In the genomic region with DNA sequence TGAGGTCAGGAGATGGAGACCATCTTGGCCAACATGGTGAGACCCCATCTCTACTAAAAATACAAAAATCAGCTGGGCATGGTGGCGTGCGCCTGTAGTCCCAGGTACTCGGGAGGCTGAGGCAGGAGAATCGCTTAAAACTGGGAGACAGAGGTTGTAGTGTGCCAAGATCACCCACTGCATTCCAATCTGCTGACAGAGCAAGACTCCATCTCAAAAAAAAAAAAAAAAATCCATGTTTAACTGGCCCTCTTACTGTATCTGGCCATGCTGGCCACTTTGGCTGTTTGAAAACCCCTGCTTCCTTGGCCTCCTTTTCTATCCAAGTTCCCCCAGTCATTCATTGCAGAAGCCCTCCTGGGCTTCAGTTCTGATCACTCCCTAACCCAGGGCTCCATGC, we compare ENCODE assay signal across 4 cellular contexts. TPM values are rescaled to one million over a fixed set of nuclear protein-coding genes. Genes with fewer than 3 reads are reported as not detected.
"Had no signal": no experiment of that assay in that cellular context is flagged by ENCODE, and none has a peak within 500 bp of the region (broad histone marks: within the 10 kb centered on the region; RNA-seq: fewer than 3 reads in every experiment).

No MANE protein-coding gene starts in this region.

RNA-seq across cellular contexts. Expression of a gene that starts 53.9 kb away (rescaled TPM):
- total RNA-seq: activated CD4-positive, alpha-beta memory T cell treated with anti-CD3 and anti-CD28 coated beads, Interleukin-2, amount 10 ng/mL, durations not matched to agents 7 days and 5 days; activated CD8-positive, alpha-beta memory T cell treated with anti-CD3 and anti-CD28 coated beads, Interleukin-2, amount 10 ng/mL, durations not matched to agents 7 days and 5 days; lower lobe of right lung; T-cell had no signal
